In genomic region chr21:31682625-31683024, GRCh38 we compare ENCODE assay signal across 17 cellular contexts. TPM values are rescaled to one million over a fixed set of nuclear protein-coding genes. Genes with fewer than 3 reads are reported as not detected.
DNase-seq lines count a peak whose midpoint lies in the region; TF ChIP-seq lines count a peak whose summit lies in the region.
"Had no signal": no experiment of that assay in that cellular context is flagged by ENCODE, and none has a peak within 500 bp of the region (broad histone marks: within the 10 kb centered on the region; RNA-seq: fewer than 3 reads in every experiment).

No MANE protein-coding gene starts in this region.

- no peak for TF ChIP-seq RAD21 in SK-N-SH (IDR thresholded peaks at IDR 0.05; ENCODE audit: low read length)

- peaks cover 28% of the 10 kb centered on the region; the same call in 1 of the 2 replicates for H3K79me2 ChIP-seq in SK-N-SH (ENCODE audit: insufficient read depth)

- no peak overlapping the region for H3K9ac ChIP-seq in SK-N-SH

- peaks cover 73% of the 10 kb centered on the region for H3K36me3 Mint-ChIP-seq in activated T-cell treated with anti-CD3 and anti-CD28 coated beads, Interleukin-2, amount 50 U/mL, for 24 hours (ENCODE audit: low read depth)

- H3K9me3 Mint-ChIP-seq in activated T-cell treated with anti-CD3 and anti-CD28 coated beads, Interleukin-2, amount 50 U/mL, for 24 hours: no peaks in the 10 kb centered on the region
- H3K9me3 Mint-ChIP-seq: CD4-positive, CD25-positive, alpha-beta regulatory T cell; GM23338; IgD-negative memory B cell had no signal

- no peaks in the 10 kb centered on the region for H3K27me3 Mint-ChIP-seq in activated T-cell treated with anti-CD3 and anti-CD28 coated beads, Interleukin-2, amount 50 U/mL, for 24 hours
- H3K27me3 Mint-ChIP-seq: CD4-positive, CD25-positive, alpha-beta regulatory T cell; IgD-negative memory B cell had no signal

- no peaks in the 10 kb centered on the region for H3K27me3 ChIP-seq in SK-N-SH (ENCODE audit: insufficient read depth)

- 0 out of 2 replicates have a peak overlapping the region, but pooled peaks have one; percentile 1 for H3K4me2 ChIP-seq in SK-N-SH
- H3K4me2 ChIP-seq: GM23338 had no signal

- peaks cover 0 to 23% of the 10 kb centered on the region in 2 experiments; a peak in 2 of 4 replicates for H3K4me1 ChIP-seq in SK-N-SH (ENCODE audit: control insufficient read depth in 1 of 2, insufficient read depth in 2 of 2, low read depth in 1 of 2, low read length in 1 of 2)

- POLR2A ChIA-PET in SK-N-SH (lab: Yijun Ruan, JAX): no interaction called here

- no peak overlapping the region for H3K27ac Mint-ChIP-seq in activated T-cell treated with anti-CD3 and anti-CD28 coated beads, Interleukin-2, amount 50 U/mL, for 24 hours
- H3K27ac Mint-ChIP-seq: GM23338 had no signal

- in situ Hi-C loops in G401 (cut with HindIII; ENCODE audit: low sequenced_read_pairs): no loop called here

- peaks cover 77 to 85% of the 10 kb centered on the region in 2 experiments for H3K36me3 ChIP-seq in SK-N-SH (replicated peaks in 1 of 2; ENCODE audit: control insufficient read depth in 1 of 2, insufficient read depth in 2 of 2, low read length in 1 of 2)

- no peaks in the 10 kb centered on the region for H3K4me1 Mint-ChIP-seq in activated T-cell treated with anti-CD3 and anti-CD28 coated beads, Interleukin-2, amount 50 U/mL, for 24 hours (ENCODE audit: low read depth)
- H3K4me1 Mint-ChIP-seq: GM23338 had no signal

- CTCF ChIA-PET in SK-N-SH (lab: Yijun Ruan, JAX): no interaction called here

- H3F3A ChIP-seq in SK-N-SH (replicated peaks; ENCODE audit: insufficient read depth): peaks cover 18% of the 10 kb centered on the region

- TF ChIP-seq CTCF in SK-N-SH (IDR thresholded peaks at IDR 0.05) (no peak), choroid plexus epithelial cell (conservative IDR thresholded peaks at IDR 0.05; ENCODE audit: low read depth, low read length) (no peak), retinal pigment epithelial cell (conservative IDR thresholded peaks at IDR 0.05; ENCODE audit: low read depth, low read length) (no peak)

- H3K4me3 ChIP-seq in SK-N-SH (ENCODE audit: low read depth in 2 of 2, low read length in 1 of 2): no peak overlapping the region; a peak in 1 of 4 replicates
- no peak overlapping the region for H3K4me3 ChIP-seq in choroid plexus epithelial cell (ENCODE audit: low read depth, low read length)
- H3K4me3 ChIP-seq in retinal pigment epithelial cell (ENCODE audit: low read length): no peak overlapping the region
- H3K4me3 ChIP-seq: GM23338 had no signal

- no peak overlapping the region for H2AFZ ChIP-seq in SK-N-SH (ENCODE audit: low read depth)
- H2AFZ ChIP-seq: GM23338 had no signal

- H4K20me1 ChIP-seq in SK-N-SH (ENCODE audit: insufficient read depth): no peaks in the 10 kb centered on the region

- H3K4me3 Mint-ChIP-seq in activated T-cell treated with anti-CD3 and anti-CD28 coated beads, Interleukin-2, amount 50 U/mL, for 24 hours: no peak overlapping the region
- H3K4me3 Mint-ChIP-seq: CD4-positive, CD25-positive, alpha-beta regulatory T cell; GM23338; IgD-negative memory B cell had no signal

- DNase-seq in EH (ENCODE audit: low read depth): peak; percentile 82
- DNase-seq in SK-N-SH: no peak
- DNase-seq in choroid plexus epithelial cell (ENCODE audit: low read depth): peak; percentile 27
- DNase-seq in retinal pigment epithelial cell (ENCODE audit: low read depth): peak; percentile 53
- no peak for DNase-seq in activated CD8-positive, alpha-beta memory T cell treated with anti-CD3 and anti-CD28 coated beads, Interleukin-2, amount 50 U/mL, for 48 hours
- no peak for DNase-seq in G401 (ENCODE audit: low spot score)
- no peak for DNase-seq in activated T-cell treated with anti-CD3 and anti-CD28 coated beads, Interleukin-2, amount 50 U/mL, for 24 hours
- DNase-seq: CD4-positive, CD25-positive, alpha-beta regulatory T cell; NCI-H1694; NCI-H2081; NCI-H2171 treated with DMSO at 0.1 percent for 48 hours; NCI-H446; NCI-H526; OCI-M1; Right ventricle myocardium superior had no signal

- no peak for TF ChIP-seq EP300 in SK-N-SH (IDR thresholded peaks at IDR 0.05; ENCODE audit: borderline replicate concordance in 1 of 2, low read depth in 1 of 2, low read length in 1 of 2)

- no peaks in the 10 kb centered on the region for H3K9me3 ChIP-seq in SK-N-SH

- H3K9me2 ChIP-seq in SK-N-SH: no peaks in the 10 kb centered on the region

- H3K27ac ChIP-seq in SK-N-SH (ENCODE audit: low read depth in 2 of 2, low read length in 1 of 2): peak overlapping the region in 1 of 2 experiments; percentile 54; a peak in 2 of 4 replicates

TF ChIP-seq in SK-N-SH, 30 proteins besides CTCF, POLR2A, EP300 and RAD21:
- TF ChIP-seq REST (IDR thresholded peaks at IDR 0.05; ENCODE audit: low read depth, low read length): no peak
- TF ChIP-seq SMC3 (IDR thresholded peaks at IDR 0.05; ENCODE audit: low read depth, low read length): no peak
- no peak for TF ChIP-seq SIN3A (IDR thresholded peaks at IDR 0.05; ENCODE audit: borderline replicate concordance, low read depth, low read length)
- no peak for TF ChIP-seq RXRA (IDR thresholded peaks at IDR 0.05; ENCODE audit: borderline replicate concordance, low read depth)
- TF ChIP-seq EZH2phosphoT487 (IDR thresholded peaks at IDR 0.05; ENCODE audit: borderline replicate concordance, low read depth): no peak
- no peak for TF ChIP-seq GABPA (IDR thresholded peaks at IDR 0.05; ENCODE audit: low read depth)
- TF ChIP-seq GATA2 (CRISPR knock-in tag; IDR thresholded peaks at IDR 0.05): no peak
- TF ChIP-seq NFIC (IDR thresholded peaks at IDR 0.05; ENCODE audit: borderline replicate concordance): no peak
- no peak for TF ChIP-seq USF1 (IDR thresholded peaks at IDR 0.05; ENCODE audit: borderline replicate concordance, low read depth)
- no peak for TF ChIP-seq TAF1 (IDR thresholded peaks at IDR 0.05; ENCODE audit: borderline replicate concordance, low read depth, low read length)
- no peak for TF ChIP-seq YY1 (IDR thresholded peaks at IDR 0.05; ENCODE audit: low read depth)
- no peak for TF ChIP-seq JUND (IDR thresholded peaks at IDR 0.05)
- no peak for TF ChIP-seq MAX (IDR thresholded peaks at IDR 0.05; ENCODE audit: low read depth)
- TF ChIP-seq POLR2AphosphoS5 (IDR thresholded peaks at IDR 0.05; ENCODE audit: low read depth, low read length): no peak
- no peak for TF ChIP-seq CHD2 (IDR thresholded peaks at IDR 0.05; ENCODE audit: low read length, partially characterized antibody)
- TF ChIP-seq FOXM1 (IDR thresholded peaks at IDR 0.05; ENCODE audit: low read depth): no peak

RNA-seq across cellular contexts. Expression of gene SOD1, which starts 23.1 kb away (rescaled TPM):
- polyA plus RNA-seq in SK-N-SH (2012; rRNA removed): 507 and 572 TPM in 2 replicates
- polyA plus RNA-seq in SK-N-SH (2012; cell fraction: cytosol; rRNA removed): 612 and 716 TPM in 2 replicates
- polyA plus RNA-seq in SK-N-SH (2012; cell fraction: nucleus; rRNA removed): 170 and 195 TPM in 2 replicates
- total RNA-seq in G401 (2014; rRNA removed; shearing (Covaris generic)): 305 and 352 TPM in 2 replicates

RNA-seq across cellular contexts. Expression of gene SCAF4, which starts 49.3 kb away (rescaled TPM):
- polyA plus RNA-seq in SK-N-SH (2012; rRNA removed): 5.7 and 8.5 TPM in 2 replicates
- 6.3 and 6.8 TPM in 2 replicates for polyA plus RNA-seq in SK-N-SH (2012; cell fraction: cytosol; rRNA removed)
- 26.9 and 33.1 TPM in 2 replicates for polyA plus RNA-seq in SK-N-SH (2012; cell fraction: nucleus; rRNA removed)
- 2.1 and 4.1 TPM in 2 replicates for total RNA-seq in G401 (2014; rRNA removed; shearing (Covaris generic))

Comparison
In these comparisons a context has a peak if more than half of its experiments do, and no peak if none do; other contexts are left out.
1. DNase-seq: peak in EH (single experiment), choroid plexus epithelial cell (single experiment) and retinal pigment epithelial cell (single experiment); none in SK-N-SH (single experiment), activated CD8-positive, alpha-beta memory T cell treated with anti-CD3 and anti-CD28 coated beads, Interleukin-2, amount 50 U/mL, for 48 hours (single experiment), G401 (single experiment) and activated T-cell treated with anti-CD3 and anti-CD28 coated beads, Interleukin-2, amount 50 U/mL, for 24 hours (single experiment).